8 cellular contexts compared by ENCODE assay signal in the genomic region with DNA sequence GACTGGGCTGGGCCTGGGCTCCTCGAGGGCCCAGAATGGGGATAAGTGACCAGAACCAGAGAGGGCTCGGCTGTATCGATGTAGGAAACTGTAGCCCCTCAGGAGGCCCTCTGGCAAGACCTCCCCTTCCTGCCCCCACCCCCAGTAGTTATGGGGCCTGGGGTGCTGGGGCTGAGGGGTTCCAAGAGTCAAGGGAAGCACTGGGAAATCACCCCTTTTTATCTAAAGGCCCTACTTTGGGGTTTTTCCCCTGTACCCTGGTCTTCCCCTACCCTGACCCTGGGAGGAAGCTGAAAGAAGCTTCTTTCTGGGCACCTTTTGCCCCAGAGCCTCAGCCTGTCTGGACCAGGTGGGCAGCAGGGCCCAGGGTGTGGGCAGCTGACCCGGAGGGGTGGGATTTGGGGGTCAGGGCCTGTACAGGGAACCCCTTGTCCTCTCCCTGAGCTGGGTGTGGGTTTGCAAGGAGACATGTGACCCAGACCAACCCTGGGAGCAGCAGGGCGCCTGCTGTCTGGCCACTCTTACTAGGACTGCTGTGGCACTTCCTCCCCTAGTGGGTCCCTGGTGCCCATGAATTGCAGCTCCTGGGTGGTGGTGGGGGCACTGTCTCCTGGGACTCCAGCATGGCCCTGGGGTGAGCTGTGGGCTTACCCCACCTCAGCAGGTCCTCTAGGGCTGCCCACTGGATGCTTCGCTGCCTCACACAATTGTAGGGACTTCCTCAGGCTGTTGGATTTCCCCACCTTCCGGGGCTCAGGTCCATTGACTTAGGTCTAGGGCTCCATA. TPM values are rescaled to one million over a fixed set of nuclear protein-coding genes. Genes with fewer than 3 reads are reported as not detected.
DNase-seq lines count a peak whose midpoint lies in the region; ATAC-seq and TF ChIP-seq lines count a peak whose summit lies in the region.

No MANE protein-coding gene starts in this region.

- peaks cover 38% of the 10 kb centered on the region for H3K4me1 Mint-ChIP-seq in CD4-positive, alpha-beta T cell (ENCODE audit: low read depth)
- H3K4me1 Mint-ChIP-seq in activated naive CD8-positive, alpha-beta T cell (ENCODE audit: low read depth), result peaks cover 16% of the 10 kb centered on the region

- peaks cover 27% of the 10 kb centered on the region for H3K4me1 ChIP-seq in mucosa of descending colon (ENCODE audit: low read depth)

- peak overlapping the region; percentile 27 for H3K27ac Mint-ChIP-seq in CD4-positive, alpha-beta T cell
- no peak overlapping the region for H3K27ac Mint-ChIP-seq in activated naive CD8-positive, alpha-beta T cell

- H3K27ac ChIP-seq in CD4-positive, alpha-beta T cell (ENCODE audit: low read depth, low read length), result peak overlapping the region; percentile 21

- TF ChIP-seq CTCF in CD4-positive, alpha-beta T cell (IDR thresholded peaks at IDR 0.05), result no peak
- TF ChIP-seq CTCF in mucosa of descending colon (IDR thresholded peaks at IDR 0.05), result no peak

- CTCF ChIA-PET in CD4-positive, alpha-beta T cell (lab: Charles Lee), result no interaction called here

- H3K36me3 ChIP-seq in H7 (replicated peaks; ENCODE audit: control insufficient read depth, insufficient read depth, low read length) (no peaks in the 10 kb centered on the region), mucosa of descending colon (ENCODE audit: low read depth) (no peaks in the 10 kb centered on the region)

- H3K9me3 ChIP-seq in CD4-positive, alpha-beta T cell (ENCODE audit: control insufficient read depth, low read length), result no peaks in the 10 kb centered on the region
- H3K9me3 ChIP-seq in mucosa of descending colon, result no peaks in the 10 kb centered on the region

- peaks cover 23% of the 10 kb centered on the region for H3K27me3 Mint-ChIP-seq in CD4-positive, alpha-beta T cell
- H3K27me3 Mint-ChIP-seq in activated naive CD8-positive, alpha-beta T cell, result peaks cover 16% of the 10 kb centered on the region

- intact Hi-C loops in CD4-positive, alpha-beta T cell (cut with DNase I, micrococcal nuclease), result no loop called here
- intact Hi-C loops in mucosa of descending colon (cut with DNase I, micrococcal nuclease), result no loop called here

- no peak overlapping the region; the same call in 1 of the 2 replicates for H3K4me3 ChIP-seq in H7 (ENCODE audit: insufficient read depth, low read depth, low read length)
- H3K4me3 ChIP-seq in mucosa of descending colon, result no peak overlapping the region

- H3K27me3 ChIP-seq in CD4-positive, alpha-beta T cell (ENCODE audit: control insufficient read depth, insufficient read depth, low read length), result no peaks in the 10 kb centered on the region
- H3K27me3 ChIP-seq in H7 (ENCODE audit: control insufficient read depth, insufficient read depth, low read length), result peaks cover 34% of the 10 kb centered on the region

- POLR2A ChIA-PET in CD4-positive, alpha-beta T cell (lab: Charles Lee), result no interaction called here

- H3K36me3 Mint-ChIP-seq in CD4-positive, alpha-beta T cell (ENCODE audit: low read depth), result no peaks in the 10 kb centered on the region
- H3K36me3 Mint-ChIP-seq in activated naive CD8-positive, alpha-beta T cell, result no peaks in the 10 kb centered on the region

- no peak for DNase-seq in CD4-positive, alpha-beta T cell
- DNase-seq in H7, result peak; percentile 41
- DNase-seq in mucosa of descending colon, result peak; percentile 28 to 57 (median 46)
- no peak for DNase-seq in NCI-H1436 treated with DMSO at 0.1 percent for 48 hours (lab: John Stamatoyannopoulos, UW)
- no peak for DNase-seq in iPS-NIHi7 (ENCODE audit: extremely low spot score)
- DNase-seq in NCI-H2227 (lab: John Stamatoyannopoulos, UW; ENCODE audit: unreplicated experiment), result no peak

- peak; percentile 23 for ATAC-seq in CD4-positive, alpha-beta T cell (ENCODE audit: poor library complexity)
- peak; percentile 5 for ATAC-seq in mucosa of descending colon
- no peak for ATAC-seq in GM19395 (IDR thresholded peaks at IDR 0.05; ENCODE audit: unreplicated experiment)

- H3K4me3 Mint-ChIP-seq in CD4-positive, alpha-beta T cell, result peak overlapping the region; percentile 86
- H3K4me3 Mint-ChIP-seq in activated naive CD8-positive, alpha-beta T cell, result peak overlapping the region; percentile 17

- no peaks in the 10 kb centered on the region for H3K9me3 Mint-ChIP-seq in CD4-positive, alpha-beta T cell
- no peaks in the 10 kb centered on the region for H3K9me3 Mint-ChIP-seq in activated naive CD8-positive, alpha-beta T cell (ENCODE audit: low read depth)

RNA-seq across cellular contexts. Expression of gene IRF5, which starts 1.5 kb away (rescaled TPM):
- 1 to 10 TPM; 1.7 to 1.8 TPM for total RNA-seq in CD4-positive, alpha-beta T cell
- 0.48 and 0.62 TPM in 2 replicates for total RNA-seq in H7 (2014; rRNA removed; shearing (Covaris generic))
- total RNA-seq in mucosa of descending colon, result 10 to 100 TPM in 1 of 3 donors, 1 to 10 TPM in 2; 6.9 to 10.1 (median 9.0) TPM

RNA-seq across cellular contexts. Expression of gene KCP, which starts 28.8 kb away (rescaled TPM):
- under 1 TPM in 1 of 2 experiments, not detected in 1; 0.11 TPM for total RNA-seq in CD4-positive, alpha-beta T cell
- 2.5 and 3.4 TPM in 2 replicates for total RNA-seq in H7 (2014; rRNA removed; shearing (Covaris generic))
- 1 to 10 TPM in 2 of 3 donors, under 1 TPM in 1; 0.47 to 1.7 (median 1.4) TPM for total RNA-seq in mucosa of descending colon

Comparison
In these comparisons a context has a peak if more than half of its experiments do, and no peak if none do; other contexts are left out.
1. DNase-seq: peak in H7 (single experiment) and mucosa of descending colon (3 of 3); none in CD4-positive, alpha-beta T cell (0 of 10), NCI-H1436 treated with DMSO at 0.1 percent for 48 hours (single experiment), iPS-NIHi7 (single experiment) and NCI-H2227 (single experiment).